ENCODE assay signal across 13 cellular contexts in genomic region chr19:5397804-5398692, GRCh38. TPM values are rescaled to one million over a fixed set of nuclear protein-coding genes. Genes with fewer than 3 reads are reported as not detected.
DNase-seq lines count a peak whose midpoint lies in the region; ATAC-seq and FAIRE-seq lines count a peak whose summit lies in the region.
"Had no signal": no experiment of that assay in that cellular context is flagged by ENCODE, and none has a peak within 500 bp of the region (broad histone marks: within the 10 kb centered on the region; RNA-seq: fewer than 3 reads in every experiment).

No MANE protein-coding gene starts in this region.

- no peak overlapping the region for H3K4me3 Mint-ChIP-seq in activated T-cell treated with anti-CD3 and anti-CD28 coated beads, Interleukin-2, amount 50 U/mL, for 4 hours
- H3K4me3 Mint-ChIP-seq: naive thymus-derived CD8-positive, alpha-beta T cell had no signal

- no peaks in the 10 kb centered on the region for H3K4me1 Mint-ChIP-seq in activated T-cell treated with anti-CD3 and anti-CD28 coated beads, Interleukin-2, amount 50 U/mL, for 4 hours (ENCODE audit: low read depth)

- DNase-seq in activated T-cell treated with anti-CD3 and anti-CD28 coated beads, Interleukin-2, amount 50 U/mL, for 48 hours: peak; percentile 18
- no peak for DNase-seq in activated T-cell treated with anti-CD3 and anti-CD28 coated beads, Interleukin-2, amount 50 U/mL, for 4 hours
- DNase-seq in NCI-H446 treated with DMSO at 0.1 percent for 48 hours (lab: John Stamatoyannopoulos, UW): peak; percentile 20
- DNase-seq in urothelium cell line (ENCODE audit: low spot score): peak; percentile 56
- DNase-seq in NCI-H82 treated with DMSO at 0.1 percent for 48 hours (lab: John Stamatoyannopoulos, UW; ENCODE audit: unreplicated experiment): no peak
- DNase-seq in stimulated activated CD4-positive, alpha-beta T cell treated with anti-CD3 and anti-CD28 coated beads, Interleukin-12 subunit alpha, Interleukin-12 subunit beta, amount 100 ng/mL, for 4 hours: no peak
- DNase-seq: activated effector memory CD4-positive, alpha-beta T cell treated with anti-CD3 and anti-CD28 coated beads, Interleukin-2, amount 50 U/mL, for 16 hours; naive thymus-derived CD8-positive, alpha-beta T cell; NCI-H345 had no signal

- no peaks in the 10 kb centered on the region for H3K9me3 ChIP-seq in endocrine pancreas (ENCODE audit: control insufficient read depth, low read length)

- no peaks in the 10 kb centered on the region for H3K36me3 ChIP-seq in endocrine pancreas (ENCODE audit: control insufficient read depth, insufficient read depth, low read length)

- no peak for ATAC-seq in activated T-cell treated with anti-CD3 and anti-CD28 coated beads, Interleukin-2, amount 50 U/mL, for 4 hours
- ATAC-seq in GM18858 (IDR thresholded peaks at IDR 0.05; ENCODE audit: unreplicated experiment): no peak
- ATAC-seq: naive thymus-derived CD8-positive, alpha-beta T cell had no signal

- no peak for FAIRE-seq in urothelium cell line (lab: Jason Lieb, UNC)
- FAIRE-seq: TTC549 had no signal

- H3K4me1 ChIP-seq in endocrine pancreas (ENCODE audit: control insufficient read depth, insufficient read depth, low read length): no peaks in the 10 kb centered on the region

- no peaks in the 10 kb centered on the region for H3K9me3 Mint-ChIP-seq in activated T-cell treated with anti-CD3 and anti-CD28 coated beads, Interleukin-2, amount 50 U/mL, for 4 hours

- peaks cover 5% of the 10 kb centered on the region for H3K27me3 ChIP-seq in endocrine pancreas (ENCODE audit: control insufficient read depth, insufficient read depth, low read length)

- H3K27me3 Mint-ChIP-seq in activated T-cell treated with anti-CD3 and anti-CD28 coated beads, Interleukin-2, amount 50 U/mL, for 4 hours (ENCODE audit: low read depth): peaks cover 53% of the 10 kb centered on the region

- H3K4me3 ChIP-seq in endocrine pancreas (ENCODE audit: control insufficient read depth, insufficient read depth, low read length): no peak overlapping the region

- H3K36me3 Mint-ChIP-seq in activated T-cell treated with anti-CD3 and anti-CD28 coated beads, Interleukin-2, amount 50 U/mL, for 4 hours (ENCODE audit: insufficient read depth): no peaks in the 10 kb centered on the region

- H3K9ac ChIP-seq in endocrine pancreas (ENCODE audit: control insufficient read depth, insufficient read depth, low read length): peak overlapping the region; percentile 26

RNA-seq across cellular contexts. Expression of gene ZNRF4, which starts 57.2 kb away (rescaled TPM):
- not detected for total RNA-seq in activated T-cell treated with anti-CD3 and anti-CD28 coated beads, Interleukin-2, amount 50 U/mL, for 4 hours
- total RNA-seq: dermis microvascular lymphatic vessel endothelial cell; naive thymus-derived CD8-positive, alpha-beta T cell had no signal

RNA-seq across cellular contexts. Expression of gene PTPRS, which starts 57.4 kb away (rescaled TPM):
- 1 to 10 TPM in 1 of 3 donors, under 1 TPM in 2; 0.79 to 1.3 (median 0.92) TPM for total RNA-seq in activated T-cell treated with anti-CD3 and anti-CD28 coated beads, Interleukin-2, amount 50 U/mL, for 4 hours

Comparison
In these comparisons a context has a peak if more than half of its experiments do, and no peak if none do; other contexts are left out.
1. DNase-seq: peak in activated T-cell treated with anti-CD3 and anti-CD28 coated beads, Interleukin-2, amount 50 U/mL, for 48 hours (2 of 2), NCI-H446 treated with DMSO at 0.1 percent for 48 hours (single experiment) and urothelium cell line (single experiment); none in activated T-cell treated with anti-CD3 and anti-CD28 coated beads, Interleukin-2, amount 50 U/mL, for 4 hours (single experiment), NCI-H82 treated with DMSO at 0.1 percent for 48 hours (single experiment) and stimulated activated CD4-positive, alpha-beta T cell treated with anti-CD3 and anti-CD28 coated beads, Interleukin-12 subunit alpha, Interleukin-12 subunit beta, amount 100 ng/mL, for 4 hours (single experiment).